10 cellular contexts compared by ENCODE assay signal in the genomic region with DNA sequence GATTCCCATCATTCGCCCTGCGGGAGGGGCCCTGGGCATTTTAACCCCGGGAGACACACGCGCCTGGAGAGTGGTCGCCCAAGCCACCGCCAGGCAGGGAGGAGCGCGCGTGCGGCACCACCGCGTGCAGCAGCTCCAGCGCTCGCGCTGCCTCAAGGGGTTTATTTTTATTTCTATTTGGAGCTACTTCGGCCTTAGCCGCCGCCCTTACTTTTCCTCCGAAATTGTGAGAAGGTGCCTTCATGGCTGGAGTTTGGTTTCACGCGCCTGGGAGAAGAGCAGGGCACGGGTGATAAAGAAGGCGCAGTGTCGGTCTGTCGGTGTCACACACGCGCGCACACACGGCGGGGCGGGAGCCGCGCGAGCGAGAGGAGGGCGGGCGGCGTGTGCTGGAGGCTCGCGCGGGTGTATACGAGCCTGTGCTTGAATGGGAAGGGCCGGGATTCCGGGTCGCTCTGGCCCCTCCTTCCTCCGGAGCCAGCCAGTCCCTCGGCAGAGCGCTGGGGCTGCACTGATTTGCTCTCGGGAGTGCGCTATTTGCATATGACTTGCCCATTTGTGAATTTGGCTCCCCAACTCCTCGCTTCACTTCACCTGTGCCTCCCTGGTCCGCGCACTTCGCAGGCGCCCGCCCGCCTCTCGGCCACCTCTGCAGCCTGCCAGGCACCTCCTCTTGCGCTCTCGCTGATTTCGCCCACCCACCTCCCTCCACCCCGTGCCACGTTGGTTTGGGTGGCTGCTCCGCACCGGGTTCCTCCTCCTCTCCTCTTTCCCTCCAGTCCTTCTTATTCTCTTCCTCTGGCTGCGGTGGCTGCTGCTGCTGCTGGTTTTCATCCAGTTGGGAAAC.
DNase-seq lines count a peak whose midpoint lies in the region; ATAC-seq and TF ChIP-seq lines count a peak whose summit lies in the region.
"Had no signal": no experiment of that assay in that cellular context is flagged by ENCODE, and none has a peak within 500 bp of the region (broad histone marks: within the 10 kb centered on the region; RNA-seq: fewer than 3 reads in every experiment).

No MANE protein-coding gene starts in this region.

- no peaks in the 10 kb centered on the region for H3K27me3 ChIP-seq in stomach smooth muscle (ENCODE audit: control insufficient read depth in 1 of 2, insufficient read depth in 2 of 2, low read length in 2 of 2)

- no peaks in the 10 kb centered on the region for H3K36me3 Mint-ChIP-seq in HFFc6 (ENCODE audit: low read depth)
- no peaks in the 10 kb centered on the region for H3K36me3 Mint-ChIP-seq in activated naive CD4-positive, alpha-beta T cell treated with anti-CD3 and anti-CD28 coated beads for 36 hours (ENCODE audit: low read depth)
- no peaks in the 10 kb centered on the region for H3K36me3 Mint-ChIP-seq in T-helper 17 cell (ENCODE audit: low read depth)

- peaks cover 18% of the 10 kb centered on the region for H3K4me1 ChIP-seq in stomach smooth muscle (ENCODE audit: control insufficient read depth, insufficient read depth, low read length)

- no peaks in the 10 kb centered on the region for H3K36me3 ChIP-seq in stomach smooth muscle (ENCODE audit: control insufficient read depth in 2 of 2, insufficient read depth in 2 of 2, low read length in 2 of 2)

- TF ChIP-seq CTCF in AG10803 (conservative IDR thresholded peaks at IDR 0.05; ENCODE audit: low read length) (no peak), HFFc6 (IDR thresholded peaks at IDR 0.05) (no peak)

- H3K9ac ChIP-seq in stomach smooth muscle (ENCODE audit: low read length in 2 of 2), result peak overlapping the region; percentile 58 to 65

- no peak for ATAC-seq in T-helper 17 cell
- ATAC-seq: GM12878 had no signal

- H3K4me3 Mint-ChIP-seq in HFFc6 (peak overlapping the region; percentile 85), T-helper 17 cell (no peak overlapping the region)
- H3K4me3 Mint-ChIP-seq in activated naive CD4-positive, alpha-beta T cell treated with anti-CD3 and anti-CD28 coated beads for 36 hours, result no peak overlapping the region

- H3K27ac ChIP-seq in stomach smooth muscle (ENCODE audit: low read length), result no peak overlapping the region

- peaks cover 31% of the 10 kb centered on the region for H3K27me3 Mint-ChIP-seq in HFFc6 (ENCODE audit: insufficient read depth)
- peaks cover 57% of the 10 kb centered on the region for H3K27me3 Mint-ChIP-seq in activated naive CD4-positive, alpha-beta T cell treated with anti-CD3 and anti-CD28 coated beads for 36 hours (ENCODE audit: low read depth)
- peaks cover 35% of the 10 kb centered on the region for H3K27me3 Mint-ChIP-seq in T-helper 17 cell

- H3K27ac Mint-ChIP-seq in HFFc6 (no peak overlapping the region; the same call in 1 of the 2 replicates), T-helper 17 cell (no peak overlapping the region)
- H3K27ac Mint-ChIP-seq in activated naive CD4-positive, alpha-beta T cell treated with anti-CD3 and anti-CD28 coated beads for 36 hours, result no peak overlapping the region
- H3K27ac Mint-ChIP-seq: activated naive CD4-positive, alpha-beta T cell treated with anti-CD3 and anti-CD28 coated beads, Interleukin-2, amount 50 U/mL, for 72 hours had no signal

- DNase-seq in AG10803 (ENCODE audit: low read depth), result peak; percentile 50
- DNase-seq in HFFc6, result peak; percentile 52
- peak; percentile 97 for DNase-seq in NCI-H748 (lab: John Stamatoyannopoulos, UW; ENCODE audit: unreplicated experiment)
- DNase-seq in dermis microvascular lymphatic vessel endothelial cell (ENCODE audit: low read depth in 2 of 2), result peak; percentile 28 to 87
- DNase-seq in left kidney (ENCODE audit: low read depth, low spot score), result peak; percentile 98
- no peak for DNase-seq in activated naive CD4-positive, alpha-beta T cell treated with anti-CD3 and anti-CD28 coated beads for 36 hours
- no peak for DNase-seq in T-helper 17 cell

- H3K9me3 Mint-ChIP-seq in HFFc6, result no peaks in the 10 kb centered on the region
- no peaks in the 10 kb centered on the region for H3K9me3 Mint-ChIP-seq in activated naive CD4-positive, alpha-beta T cell treated with anti-CD3 and anti-CD28 coated beads for 36 hours

- intact Hi-C loops in activated naive CD4-positive, alpha-beta T cell treated with anti-CD3 and anti-CD28 coated beads for 36 hours (cut with micrococcal nuclease), result no loop called here

- H3K4me3 ChIP-seq in AG10803 (ENCODE audit: low read length) (peak overlapping the region; percentile 52), stomach smooth muscle (ENCODE audit: low read length in 2 of 2) (peak overlapping the region; percentile 93)
- H3K4me3 ChIP-seq: GM12878 had no signal

- H3K9me3 ChIP-seq in stomach smooth muscle (ENCODE audit: control insufficient read depth in 2 of 2, low read length in 2 of 2) (no peaks in the 10 kb centered on the region), T-helper 17 cell (ENCODE audit: control insufficient read depth, low read length, poor library complexity, severe bottlenecking) (no peaks in the 10 kb centered on the region)

- H3K4me1 Mint-ChIP-seq in HFFc6 (ENCODE audit: low read depth) (peaks cover 12% of the 10 kb centered on the region; the same call in 1 of the 2 replicates), T-helper 17 cell (no peaks in the 10 kb centered on the region)
- peaks cover 6% of the 10 kb centered on the region for H3K4me1 Mint-ChIP-seq in activated naive CD4-positive, alpha-beta T cell treated with anti-CD3 and anti-CD28 coated beads for 36 hours (ENCODE audit: low read depth)

- CTCF ChIA-PET in activated naive CD4-positive, alpha-beta T cell treated with anti-CD3 and anti-CD28 coated beads for 36 hours (lab: Charles Lee), result no interaction called here

Comparison
In these comparisons a context has a peak if more than half of its experiments do, and no peak if none do; other contexts are left out.
1. DNase-seq: peak in AG10803 (single experiment), HFFc6 (single experiment), NCI-H748 (single experiment), dermis microvascular lymphatic vessel endothelial cell (2 of 2) and left kidney (single experiment); none in activated naive CD4-positive, alpha-beta T cell treated with anti-CD3 and anti-CD28 coated beads for 36 hours (single experiment) and T-helper 17 cell (0 of 3).